8 cellular contexts compared by ENCODE assay signal in the genomic region with DNA sequence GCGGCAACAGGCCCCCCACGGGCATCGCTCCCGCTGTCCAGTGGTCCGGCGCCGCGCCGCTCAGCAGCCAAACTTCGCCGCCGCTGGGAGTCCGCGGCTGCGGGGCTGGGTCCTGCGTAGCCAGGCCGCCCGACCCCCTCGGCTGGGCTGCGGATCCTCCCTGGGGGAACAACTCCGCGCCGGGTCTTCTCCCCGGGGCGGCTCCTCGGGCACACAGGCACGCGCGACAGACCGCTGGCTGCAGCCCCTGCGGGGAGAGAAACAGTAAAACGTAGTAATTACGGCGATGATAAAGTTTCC. TPM values are rescaled to one million over a fixed set of nuclear protein-coding genes. Genes with fewer than 3 reads are reported as not detected.
DNase-seq lines count a peak whose midpoint lies in the region; ATAC-seq, FAIRE-seq and TF ChIP-seq lines count a peak whose summit lies in the region.

No MANE protein-coding gene starts in this region.

- peaks cover 59% of the 10 kb centered on the region for H3K4me1 Mint-ChIP-seq in activated B cell treated with CpG ODN at 0.5 μM for 24 hours

- H3K9me3 ChIP-seq in left ventricle myocardium inferior (replicated peaks): no peaks in the 10 kb centered on the region

- intact Hi-C loops in activated B cell treated with CpG ODN at 0.5 μM for 24 hours (cut with micrococcal nuclease) (loop anchor here (1.0 to 10.0 kb wide), 9 partner anchors 184 to 1985 kb away; partner anchors contain the start of genes ASF1A, CEP85L, FAM184A and GOPC), left ventricle myocardium inferior (cut with micrococcal nuclease) (loop anchor here (10.0 kb wide), 1 partner anchor 204 kb away; no protein-coding TSS in a partner anchor)

- peak overlapping the region; percentile 93 for H3K4me3 Mint-ChIP-seq in activated B cell treated with CpG ODN at 0.5 μM for 24 hours

- H3K9me3 Mint-ChIP-seq in activated B cell treated with CpG ODN at 0.5 μM for 24 hours: no peaks in the 10 kb centered on the region

- DNase-seq in GM12892 (ENCODE audit: insufficient read length) (peak; percentile 23), activated B cell treated with CpG ODN at 0.5 μM for 24 hours (peak; percentile 38), left ventricle myocardium inferior (no peak), skeletal muscle cell (ENCODE audit: low read depth) (no peak), NCI-H1436 (lab: John Stamatoyannopoulos, UW) (no peak), C1 segment of cervical spinal cord (lab: John Stamatoyannopoulos, UW) (no peak), dedifferentiated amniotic fluid mesenchymal stem cell (ENCODE audit: extremely low spot score) (no peak)

- H3K36me3 ChIP-seq in left ventricle myocardium inferior: no peaks in the 10 kb centered on the region

- CTCF ChIA-PET in activated B cell treated with CpG ODN at 0.5 μM for 24 hours (lab: Charles Lee): no interaction called here

- H3K27me3 Mint-ChIP-seq in activated B cell treated with CpG ODN at 0.5 μM for 24 hours: no peaks in the 10 kb centered on the region

- no peak for TF ChIP-seq POLR2A in GM12892 (IDR thresholded peaks at IDR 0.05; ENCODE audit: low read depth, low read length)

- TF ChIP-seq CTCF in activated B cell treated with CpG ODN at 0.5 μM for 24 hours (IDR thresholded peaks at IDR 0.05): no peak
- TF ChIP-seq CTCF in left ventricle myocardium inferior (IDR thresholded peaks at IDR 0.05; ENCODE audit: borderline replicate concordance): no peak

- POLR2A ChIA-PET in activated B cell treated with CpG ODN at 0.5 μM for 24 hours (lab: Charles Lee): interaction anchor here (1.0 to 5.2 kb wide), 2 partner anchors 35 to 177 kb away, joined by 4 to 30 read pairs; no protein-coding TSS in a partner anchor

- peak; percentile 1 for ATAC-seq in HG02571 (IDR thresholded peaks at IDR 0.05; ENCODE audit: unreplicated experiment)
- no peak for ATAC-seq in activated B cell treated with CpG ODN at 0.5 μM for 24 hours (ENCODE audit: low read depth)

- H3K4me1 ChIP-seq in left ventricle myocardium inferior: peaks cover 73% of the 10 kb centered on the region

- H3K36me3 Mint-ChIP-seq in activated B cell treated with CpG ODN at 0.5 μM for 24 hours (ENCODE audit: low read depth): peaks cover 4% of the 10 kb centered on the region

- no peak for FAIRE-seq in GM12892 (lab: Jason Lieb, UNC)

- H3K27ac ChIP-seq in left ventricle myocardium inferior (replicated peaks): peak overlapping the region; percentile 96

- no peaks in the 10 kb centered on the region for H3K27me3 ChIP-seq in left ventricle myocardium inferior (ENCODE audit: low read depth)

- H3K4me3 ChIP-seq in left ventricle myocardium inferior (peak overlapping the region; percentile 94), skeletal muscle cell (ENCODE audit: low read depth, low read length) (peak overlapping the region; percentile 94)

- H3K27ac Mint-ChIP-seq in activated B cell treated with CpG ODN at 0.5 μM for 24 hours: peak overlapping the region; percentile 50

RNA-seq across cellular contexts. Expression of gene MAN1A1, which starts 0.6 kb away (rescaled TPM):
- polyA plus RNA-seq in GM12892 (2012; ENCODE audit: missing spikeins): 8.2 TPM
- total RNA-seq in activated B cell treated with CpG ODN at 0.5 μM for 24 hours: 17.7 and 18.1 TPM in 2 replicates
- total RNA-seq in left ventricle myocardium inferior: 19.7 TPM

Comparison
In these comparisons a context has a peak if more than half of its experiments do, and no peak if none do; other contexts are left out.
1. DNase-seq: peak in GM12892 (single experiment) and activated B cell treated with CpG ODN at 0.5 μM for 24 hours (single experiment); none in left ventricle myocardium inferior (single experiment), skeletal muscle cell (single experiment), NCI-H1436 (single experiment), C1 segment of cervical spinal cord (0 of 14) and dedifferentiated amniotic fluid mesenchymal stem cell (single experiment).